ENCODE assay signal across 1 cellular context in the genomic region with DNA sequence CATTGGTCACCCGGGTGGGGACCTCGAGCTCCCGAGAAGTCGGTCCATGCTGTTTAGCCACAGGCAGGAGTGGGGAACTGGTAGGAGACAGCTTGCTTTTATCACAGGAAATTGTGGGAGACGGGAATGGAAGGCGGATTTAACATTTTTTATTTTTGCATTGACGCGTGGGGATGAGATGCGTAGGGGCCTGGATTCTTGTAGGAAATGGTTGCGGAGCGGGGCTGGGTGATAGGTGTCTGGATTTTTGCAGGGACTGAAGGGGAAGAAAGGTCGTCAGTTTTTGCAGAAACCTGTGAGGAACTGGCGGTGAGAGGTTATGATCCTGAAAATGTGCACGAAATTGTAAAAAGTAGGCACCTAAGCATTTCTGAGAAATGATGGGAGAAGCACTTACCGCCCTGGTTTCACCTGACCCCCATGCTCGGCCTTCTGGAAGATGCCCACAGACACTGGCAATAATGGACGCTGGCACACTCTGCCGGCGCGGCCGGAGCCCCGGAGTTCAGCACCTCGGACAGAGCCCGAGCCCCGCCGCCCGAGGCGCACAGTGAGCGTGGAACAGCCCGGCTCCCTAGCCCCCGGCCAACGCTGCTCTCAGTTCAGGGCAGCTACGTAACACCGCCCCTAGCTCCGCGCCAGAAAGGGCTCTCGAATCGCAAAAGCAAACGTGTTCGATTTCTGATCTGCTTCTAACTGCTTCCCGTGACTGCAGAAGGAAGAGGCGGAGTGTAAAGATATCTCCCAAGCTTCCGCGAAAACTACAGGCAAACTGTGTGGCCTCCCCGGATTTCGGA.
TF ChIP-seq lines count a peak whose summit lies in the region.

No MANE protein-coding gene starts in this region.

TF ChIP-seq in HepG2, 621 proteins besides CTCF, POLR2A, EP300 and RAD21 (continued from another document and continues in another):
- TF ChIP-seq, protein P1, sequence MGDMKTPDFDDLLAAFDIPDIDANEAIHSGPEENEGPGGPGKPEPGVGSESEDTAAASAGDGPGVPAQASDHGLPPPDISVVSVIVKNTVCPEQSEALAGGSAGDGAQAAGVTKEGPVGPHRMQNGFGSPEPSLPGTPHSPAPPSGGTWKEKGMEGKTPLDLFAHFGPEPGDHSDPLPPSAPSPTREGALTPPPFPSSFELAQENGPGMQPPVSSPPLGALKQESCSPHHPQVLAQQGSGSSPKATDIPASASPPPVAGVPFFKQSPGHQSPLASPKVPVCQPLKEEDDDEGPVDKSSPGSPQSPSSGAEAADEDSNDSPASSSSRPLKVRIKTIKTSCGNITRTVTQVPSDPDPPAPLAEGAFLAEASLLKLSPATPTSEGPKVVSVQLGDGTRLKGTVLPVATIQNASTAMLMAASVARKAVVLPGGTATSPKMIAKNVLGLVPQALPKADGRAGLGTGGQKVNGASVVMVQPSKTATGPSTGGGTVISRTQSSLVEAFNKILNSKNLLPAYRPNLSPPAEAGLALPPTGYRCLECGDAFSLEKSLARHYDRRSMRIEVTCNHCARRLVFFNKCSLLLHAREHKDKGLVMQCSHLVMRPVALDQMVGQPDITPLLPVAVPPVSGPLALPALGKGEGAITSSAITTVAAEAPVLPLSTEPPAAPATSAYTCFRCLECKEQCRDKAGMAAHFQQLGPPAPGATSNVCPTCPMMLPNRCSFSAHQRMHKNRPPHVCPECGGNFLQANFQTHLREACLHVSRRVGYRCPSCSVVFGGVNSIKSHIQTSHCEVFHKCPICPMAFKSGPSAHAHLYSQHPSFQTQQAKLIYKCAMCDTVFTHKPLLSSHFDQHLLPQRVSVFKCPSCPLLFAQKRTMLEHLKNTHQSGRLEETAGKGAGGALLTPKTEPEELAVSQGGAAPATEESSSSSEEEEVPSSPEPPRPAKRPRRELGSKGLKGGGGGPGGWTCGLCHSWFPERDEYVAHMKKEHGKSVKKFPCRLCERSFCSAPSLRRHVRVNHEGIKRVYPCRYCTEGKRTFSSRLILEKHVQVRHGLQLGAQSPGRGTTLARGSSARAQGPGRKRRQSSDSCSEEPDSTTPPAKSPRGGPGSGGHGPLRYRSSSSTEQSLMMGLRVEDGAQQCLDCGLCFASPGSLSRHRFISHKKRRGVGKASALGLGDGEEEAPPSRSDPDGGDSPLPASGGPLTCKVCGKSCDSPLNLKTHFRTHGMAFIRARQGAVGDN (CRISPR knock-in tag; IDR thresholded peaks at IDR 0.05): peak; percentile 49; the same call in 1 of the 2 replicates
- TF ChIP-seq MYNN (CRISPR knock-in tag; IDR thresholded peaks at IDR 0.05; ENCODE audit: low read depth) (no peak), MEF2D (CRISPR knock-in tag; IDR thresholded peaks at IDR 0.05) (0 out of 2 replicates have a peak, but pooled peaks have one; percentile 33), SMC3 (IDR thresholded peaks at IDR 0.05; ENCODE audit: low read length) (no peak), ZNF12 (CRISPR knock-in tag; IDR thresholded peaks at IDR 0.05) (0 out of 2 replicates have a peak, but pooled peaks have one; percentile 30), ZNF160 (CRISPR knock-in tag; IDR thresholded peaks at IDR 0.05) (no peak), ETV6 (CRISPR knock-in tag; conservative IDR thresholded peaks at IDR 0.05) (0 out of 2 replicates have a peak, but pooled peaks have one; percentile 44), CCAR2 (optimal IDR thresholded peaks at IDR 0.05; ENCODE audit: low read depth, low read length) (no peak), ZNF720 (CRISPR knock-in tag; IDR thresholded peaks at IDR 0.05) (no peak), ZNF776 (CRISPR knock-in tag; IDR thresholded peaks at IDR 0.05) (0 out of 2 replicates have a peak, but pooled peaks have one; percentile 37), ZNF451 (CRISPR knock-in tag; IDR thresholded peaks at IDR 0.05) (no peak), FOXK1 (CRISPR knock-in tag; IDR thresholded peaks at IDR 0.05; ENCODE audit: borderline replicate concordance, low read depth) (peak; percentile 44; the same call in 1 of the 2 replicates), NFYB (CRISPR knock-in tag; IDR thresholded peaks at IDR 0.05) (0 out of 2 replicates have a peak, but pooled peaks have one; percentile 13), ERF (CRISPR knock-in tag; IDR thresholded peaks at IDR 0.05) (peak; percentile 77; the same call in 1 of the 2 replicates), MED1 (CRISPR knock-in tag; IDR thresholded peaks at IDR 0.05) (peak; percentile 39), CENPX (CRISPR knock-in tag; IDR thresholded peaks at IDR 0.05) (no peak), KLF12 (CRISPR knock-in tag; IDR thresholded peaks at IDR 0.05; ENCODE audit: borderline replicate concordance) (0 out of 2 replicates have a peak, but pooled peaks have one; percentile 35), JARID2 (CRISPR knock-in tag; IDR thresholded peaks at IDR 0.05; ENCODE audit: insufficient replicate concordance) (no peak), ZNF331 (CRISPR knock-in tag; IDR thresholded peaks at IDR 0.05) (peak; percentile 64; the same call in 1 of the 2 replicates), TP53 (CRISPR knock-in tag; conservative IDR thresholded peaks at IDR 0.05) (0 out of 2 replicates have a peak, but pooled peaks have one; percentile 52), ZNF589 (CRISPR knock-in tag; conservative IDR thresholded peaks at IDR 0.05) (0 out of 2 replicates have a peak, but pooled peaks have one; percentile 28), ZNF564 (CRISPR knock-in tag; IDR thresholded peaks at IDR 0.05) (no peak), MATR3 (CRISPR knock-in tag; IDR thresholded peaks at IDR 0.05) (no peak), ZNF256 (CRISPR knock-in tag; conservative IDR thresholded peaks at IDR 0.05) (peak; percentile 79; the same call in 1 of the 2 replicates)
- TF ChIP-seq, protein P2, sequence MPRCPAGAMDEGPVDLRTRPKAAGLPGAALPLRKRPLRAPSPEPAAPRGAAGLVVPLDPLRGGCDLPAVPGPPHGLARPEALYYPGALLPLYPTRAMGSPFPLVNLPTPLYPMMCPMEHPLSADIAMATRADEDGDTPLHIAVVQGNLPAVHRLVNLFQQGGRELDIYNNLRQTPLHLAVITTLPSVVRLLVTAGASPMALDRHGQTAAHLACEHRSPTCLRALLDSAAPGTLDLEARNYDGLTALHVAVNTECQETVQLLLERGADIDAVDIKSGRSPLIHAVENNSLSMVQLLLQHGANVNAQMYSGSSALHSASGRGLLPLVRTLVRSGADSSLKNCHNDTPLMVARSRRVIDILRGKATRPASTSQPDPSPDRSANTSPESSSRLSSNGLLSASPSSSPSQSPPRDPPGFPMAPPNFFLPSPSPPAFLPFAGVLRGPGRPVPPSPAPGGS (CRISPR knock-in tag; IDR thresholded peaks at IDR 0.05): peak; percentile 39; the same call in 1 of the 2 replicates
- TF ChIP-seq, protein P3, sequence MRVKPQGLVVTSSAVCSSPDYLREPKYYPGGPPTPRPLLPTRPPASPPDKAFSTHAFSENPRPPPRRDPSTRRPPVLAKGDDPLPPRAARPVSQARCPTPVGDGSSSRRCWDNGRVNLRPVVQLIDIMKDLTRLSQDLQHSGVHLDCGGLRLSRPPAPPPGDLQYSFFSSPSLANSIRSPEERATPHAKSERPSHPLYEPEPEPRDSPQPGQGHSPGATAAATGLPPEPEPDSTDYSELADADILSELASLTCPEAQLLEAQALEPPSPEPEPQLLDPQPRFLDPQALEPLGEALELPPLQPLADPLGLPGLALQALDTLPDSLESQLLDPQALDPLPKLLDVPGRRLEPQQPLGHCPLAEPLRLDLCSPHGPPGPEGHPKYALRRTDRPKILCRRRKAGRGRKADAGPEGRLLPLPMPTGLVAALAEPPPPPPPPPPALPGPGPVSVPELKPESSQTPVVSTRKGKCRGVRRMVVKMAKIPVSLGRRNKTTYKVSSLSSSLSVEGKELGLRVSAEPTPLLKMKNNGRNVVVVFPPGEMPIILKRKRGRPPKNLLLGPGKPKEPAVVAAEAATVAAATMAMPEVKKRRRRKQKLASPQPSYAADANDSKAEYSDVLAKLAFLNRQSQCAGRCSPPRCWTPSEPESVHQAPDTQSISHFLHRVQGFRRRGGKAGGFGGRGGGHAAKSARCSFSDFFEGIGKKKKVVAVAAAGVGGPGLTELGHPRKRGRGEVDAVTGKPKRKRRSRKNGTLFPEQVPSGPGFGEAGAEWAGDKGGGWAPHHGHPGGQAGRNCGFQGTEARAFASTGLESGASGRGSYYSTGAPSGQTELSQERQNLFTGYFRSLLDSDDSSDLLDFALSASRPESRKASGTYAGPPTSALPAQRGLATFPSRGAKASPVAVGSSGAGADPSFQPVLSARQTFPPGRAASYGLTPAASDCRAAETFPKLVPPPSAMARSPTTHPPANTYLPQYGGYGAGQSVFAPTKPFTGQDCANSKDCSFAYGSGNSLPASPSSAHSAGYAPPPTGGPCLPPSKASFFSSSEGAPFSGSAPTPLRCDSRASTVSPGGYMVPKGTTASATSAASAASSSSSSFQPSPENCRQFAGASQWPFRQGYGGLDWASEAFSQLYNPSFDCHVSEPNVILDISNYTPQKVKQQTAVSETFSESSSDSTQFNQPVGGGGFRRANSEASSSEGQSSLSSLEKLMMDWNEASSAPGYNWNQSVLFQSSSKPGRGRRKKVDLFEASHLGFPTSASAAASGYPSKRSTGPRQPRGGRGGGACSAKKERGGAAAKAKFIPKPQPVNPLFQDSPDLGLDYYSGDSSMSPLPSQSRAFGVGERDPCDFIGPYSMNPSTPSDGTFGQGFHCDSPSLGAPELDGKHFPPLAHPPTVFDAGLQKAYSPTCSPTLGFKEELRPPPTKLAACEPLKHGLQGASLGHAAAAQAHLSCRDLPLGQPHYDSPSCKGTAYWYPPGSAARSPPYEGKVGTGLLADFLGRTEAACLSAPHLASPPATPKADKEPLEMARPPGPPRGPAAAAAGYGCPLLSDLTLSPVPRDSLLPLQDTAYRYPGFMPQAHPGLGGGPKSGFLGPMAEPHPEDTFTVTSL (CRISPR knock-in tag; IDR thresholded peaks at IDR 0.05; ENCODE audit: borderline replicate concordance): no peak
- TF ChIP-seq, protein P4, sequence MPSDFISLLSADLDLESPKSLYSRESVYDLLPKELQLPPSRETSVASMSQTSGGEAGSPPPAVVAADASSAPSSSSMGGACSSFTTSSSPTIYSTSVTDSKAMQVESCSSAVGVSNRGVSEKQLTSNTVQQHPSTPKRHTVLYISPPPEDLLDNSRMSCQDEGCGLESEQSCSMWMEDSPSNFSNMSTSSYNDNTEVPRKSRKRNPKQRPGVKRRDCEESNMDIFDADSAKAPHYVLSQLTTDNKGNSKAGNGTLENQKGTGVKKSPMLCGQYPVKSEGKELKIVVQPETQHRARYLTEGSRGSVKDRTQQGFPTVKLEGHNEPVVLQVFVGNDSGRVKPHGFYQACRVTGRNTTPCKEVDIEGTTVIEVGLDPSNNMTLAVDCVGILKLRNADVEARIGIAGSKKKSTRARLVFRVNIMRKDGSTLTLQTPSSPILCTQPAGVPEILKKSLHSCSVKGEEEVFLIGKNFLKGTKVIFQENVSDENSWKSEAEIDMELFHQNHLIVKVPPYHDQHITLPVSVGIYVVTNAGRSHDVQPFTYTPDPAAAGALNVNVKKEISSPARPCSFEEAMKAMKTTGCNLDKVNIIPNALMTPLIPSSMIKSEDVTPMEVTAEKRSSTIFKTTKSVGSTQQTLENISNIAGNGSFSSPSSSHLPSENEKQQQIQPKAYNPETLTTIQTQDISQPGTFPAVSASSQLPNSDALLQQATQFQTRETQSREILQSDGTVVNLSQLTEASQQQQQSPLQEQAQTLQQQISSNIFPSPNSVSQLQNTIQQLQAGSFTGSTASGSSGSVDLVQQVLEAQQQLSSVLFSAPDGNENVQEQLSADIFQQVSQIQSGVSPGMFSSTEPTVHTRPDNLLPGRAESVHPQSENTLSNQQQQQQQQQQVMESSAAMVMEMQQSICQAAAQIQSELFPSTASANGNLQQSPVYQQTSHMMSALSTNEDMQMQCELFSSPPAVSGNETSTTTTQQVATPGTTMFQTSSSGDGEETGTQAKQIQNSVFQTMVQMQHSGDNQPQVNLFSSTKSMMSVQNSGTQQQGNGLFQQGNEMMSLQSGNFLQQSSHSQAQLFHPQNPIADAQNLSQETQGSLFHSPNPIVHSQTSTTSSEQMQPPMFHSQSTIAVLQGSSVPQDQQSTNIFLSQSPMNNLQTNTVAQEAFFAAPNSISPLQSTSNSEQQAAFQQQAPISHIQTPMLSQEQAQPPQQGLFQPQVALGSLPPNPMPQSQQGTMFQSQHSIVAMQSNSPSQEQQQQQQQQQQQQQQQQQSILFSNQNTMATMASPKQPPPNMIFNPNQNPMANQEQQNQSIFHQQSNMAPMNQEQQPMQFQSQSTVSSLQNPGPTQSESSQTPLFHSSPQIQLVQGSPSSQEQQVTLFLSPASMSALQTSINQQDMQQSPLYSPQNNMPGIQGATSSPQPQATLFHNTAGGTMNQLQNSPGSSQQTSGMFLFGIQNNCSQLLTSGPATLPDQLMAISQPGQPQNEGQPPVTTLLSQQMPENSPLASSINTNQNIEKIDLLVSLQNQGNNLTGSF (CRISPR knock-in tag; IDR thresholded peaks at IDR 0.05): 0 out of 2 replicates have a peak, but pooled peaks have one; percentile 34
- TF ChIP-seq, protein P5, sequence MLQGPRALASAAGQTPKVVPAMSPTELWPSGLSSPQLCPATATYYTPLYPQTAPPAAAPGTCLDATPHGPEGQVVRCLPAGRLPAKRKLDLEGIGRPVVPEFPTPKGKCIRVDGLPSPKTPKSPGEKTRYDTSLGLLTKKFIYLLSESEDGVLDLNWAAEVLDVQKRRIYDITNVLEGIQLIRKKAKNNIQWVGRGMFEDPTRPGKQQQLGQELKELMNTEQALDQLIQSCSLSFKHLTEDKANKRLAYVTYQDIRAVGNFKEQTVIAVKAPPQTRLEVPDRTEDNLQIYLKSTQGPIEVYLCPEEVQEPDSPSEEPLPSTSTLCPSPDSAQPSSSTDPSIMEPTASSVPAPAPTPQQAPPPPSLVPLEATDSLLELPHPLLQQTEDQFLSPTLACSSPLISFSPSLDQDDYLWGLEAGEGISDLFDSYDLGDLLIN (CRISPR knock-in tag; IDR thresholded peaks at IDR 0.05; ENCODE audit: borderline replicate concordance): peak; percentile 37; the same call in 1 of the 2 replicates
- TF ChIP-seq, protein P6, sequence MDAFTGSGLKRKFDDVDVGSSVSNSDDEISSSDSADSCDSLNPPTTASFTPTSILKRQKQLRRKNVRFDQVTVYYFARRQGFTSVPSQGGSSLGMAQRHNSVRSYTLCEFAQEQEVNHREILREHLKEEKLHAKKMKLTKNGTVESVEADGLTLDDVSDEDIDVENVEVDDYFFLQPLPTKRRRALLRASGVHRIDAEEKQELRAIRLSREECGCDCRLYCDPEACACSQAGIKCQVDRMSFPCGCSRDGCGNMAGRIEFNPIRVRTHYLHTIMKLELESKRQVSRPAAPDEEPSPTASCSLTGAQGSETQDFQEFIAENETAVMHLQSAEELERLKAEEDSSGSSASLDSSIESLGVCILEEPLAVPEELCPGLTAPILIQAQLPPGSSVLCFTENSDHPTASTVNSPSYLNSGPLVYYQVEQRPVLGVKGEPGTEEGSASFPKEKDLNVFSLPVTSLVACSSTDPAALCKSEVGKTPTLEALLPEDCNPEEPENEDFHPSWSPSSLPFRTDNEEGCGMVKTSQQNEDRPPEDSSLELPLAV (CRISPR knock-in tag; conservative IDR thresholded peaks at IDR 0.05; ENCODE audit: low read depth): no peak
- TF ChIP-seq, protein P7, sequence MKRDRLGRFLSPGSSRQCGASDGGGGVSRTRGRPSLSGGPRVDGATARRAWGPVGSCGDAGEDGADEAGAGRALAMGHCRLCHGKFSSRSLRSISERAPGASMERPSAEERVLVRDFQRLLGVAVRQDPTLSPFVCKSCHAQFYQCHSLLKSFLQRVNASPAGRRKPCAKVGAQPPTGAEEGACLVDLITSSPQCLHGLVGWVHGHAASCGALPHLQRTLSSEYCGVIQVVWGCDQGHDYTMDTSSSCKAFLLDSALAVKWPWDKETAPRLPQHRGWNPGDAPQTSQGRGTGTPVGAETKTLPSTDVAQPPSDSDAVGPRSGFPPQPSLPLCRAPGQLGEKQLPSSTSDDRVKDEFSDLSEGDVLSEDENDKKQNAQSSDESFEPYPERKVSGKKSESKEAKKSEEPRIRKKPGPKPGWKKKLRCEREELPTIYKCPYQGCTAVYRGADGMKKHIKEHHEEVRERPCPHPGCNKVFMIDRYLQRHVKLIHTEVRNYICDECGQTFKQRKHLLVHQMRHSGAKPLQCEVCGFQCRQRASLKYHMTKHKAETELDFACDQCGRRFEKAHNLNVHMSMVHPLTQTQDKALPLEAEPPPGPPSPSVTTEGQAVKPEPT (CRISPR knock-in tag; IDR thresholded peaks at IDR 0.05; ENCODE audit: low read depth): no peak
